ENCODE assay signal across 1 cellular context in genomic region chr16:30567160-30567990, GRCh38.
A peak's percentile ranks its signal among the peaks of the same experiment; 100 is the strongest.
TF ChIP-seq lines count a peak whose summit lies in the region.

No MANE protein-coding gene starts in this region.

TF ChIP-seq in HepG2, 621 proteins besides CTCF, POLR2A, EP300 and RAD21 (continues in another document):
- TF ChIP-seq MXD1 (CRISPR knock-in tag; IDR thresholded peaks at IDR 0.05) (no peak), ZNF816 (CRISPR knock-in tag; IDR thresholded peaks at IDR 0.05; ENCODE audit: borderline replicate concordance) (no peak), ZNF232 (CRISPR knock-in tag; IDR thresholded peaks at IDR 0.05; ENCODE audit: borderline replicate concordance) (no peak), ZNF580 (CRISPR knock-in tag; IDR thresholded peaks at IDR 0.05; ENCODE audit: borderline replicate concordance, low read depth) (no peak), PCBP2 (optimal IDR thresholded peaks at IDR 0.05; ENCODE audit: low read depth, low read length, poor library complexity, severe bottlenecking) (no peak), ARID5B (CRISPR knock-in tag; IDR thresholded peaks at IDR 0.05) (no peak), PHF21A (CRISPR knock-in tag; IDR thresholded peaks at IDR 0.05) (no peak), AGO1 (IDR thresholded peaks at IDR 0.05; ENCODE audit: low read depth, low read length, poor library complexity, severe bottlenecking) (no peak), RELA (CRISPR knock-in tag; IDR thresholded peaks at IDR 0.05) (peak; percentile 98), FOXM1 (CRISPR knock-in tag; IDR thresholded peaks at IDR 0.05) (no peak), KDM3A (CRISPR knock-in tag; IDR thresholded peaks at IDR 0.05; ENCODE audit: low read depth) (no peak), HIVEP1 (CRISPR knock-in tag; IDR thresholded peaks at IDR 0.05) (peak; percentile 51; the same call in 1 of the 2 replicates), IRF2 (CRISPR knock-in tag; IDR thresholded peaks at IDR 0.05) (no peak), IKZF4 (CRISPR knock-in tag; IDR thresholded peaks at IDR 0.05; ENCODE audit: borderline replicate concordance, low read depth, not compliant biosample characterization) (no peak), TFDP2 (CRISPR knock-in tag; IDR thresholded peaks at IDR 0.05) (no peak), ZNF24 (IDR thresholded peaks at IDR 0.05) (peak; percentile 77; the same call in 1 of the 2 replicates), SNAPC4 (CRISPR knock-in tag; IDR thresholded peaks at IDR 0.05) (no peak), PLSCR1 (CRISPR knock-in tag; IDR thresholded peaks at IDR 0.05; ENCODE audit: borderline replicate concordance) (no peak), ZMYM3 (CRISPR knock-in tag; IDR thresholded peaks at IDR 0.05) (0 out of 2 replicates have a peak, but pooled peaks have one; percentile 35), ZNF563 (CRISPR knock-in tag; IDR thresholded peaks at IDR 0.05) (peak; percentile 39; the same call in 1 of the 2 replicates), TARDBP (CRISPR knock-in tag; IDR thresholded peaks at IDR 0.05) (no peak), ARNT2 (CRISPR knock-in tag; IDR thresholded peaks at IDR 0.05; ENCODE audit: low read depth) (no peak), ZFAT (CRISPR knock-in tag; conservative IDR thresholded peaks at IDR 0.05) (no peak), NCOA2 (CRISPR knock-in tag; IDR thresholded peaks at IDR 0.05) (no peak), ATF2 (CRISPR knock-in tag; IDR thresholded peaks at IDR 0.05) (no peak), JDP2 (CRISPR knock-in tag; IDR thresholded peaks at IDR 0.05; ENCODE audit: borderline replicate concordance) (no peak), CAMTA2 (CRISPR knock-in tag; IDR thresholded peaks at IDR 0.05; ENCODE audit: borderline replicate concordance) (0 out of 2 replicates have a peak, but pooled peaks have one; percentile 44), ONECUT2 (CRISPR knock-in tag; IDR thresholded peaks at IDR 0.05) (no peak), STAT6 (CRISPR knock-in tag; IDR thresholded peaks at IDR 0.05; ENCODE audit: borderline replicate concordance) (no peak), THAP8 (CRISPR knock-in tag; IDR thresholded peaks at IDR 0.05; ENCODE audit: borderline replicate concordance) (no peak), KAT8 (CRISPR knock-in tag; IDR thresholded peaks at IDR 0.05) (no peak), DNMT1 (CRISPR knock-in tag; IDR thresholded peaks at IDR 0.05) (no peak), TEAD2 (CRISPR knock-in tag; IDR thresholded peaks at IDR 0.05) (no peak), SAFB2 (CRISPR knock-in tag; IDR thresholded peaks at IDR 0.05; ENCODE audit: borderline replicate concordance, low read depth) (peak; percentile 52; the same call in 1 of the 2 replicates), NPAS2 (CRISPR knock-in tag; IDR thresholded peaks at IDR 0.05; ENCODE audit: borderline replicate concordance) (no peak), ZNF34 (CRISPR knock-in tag; IDR thresholded peaks at IDR 0.05; ENCODE audit: borderline replicate concordance) (no peak), ZNF329 (CRISPR knock-in tag; IDR thresholded peaks at IDR 0.05; ENCODE audit: low read depth) (no peak), ZNF224 (CRISPR knock-in tag; IDR thresholded peaks at IDR 0.05) (no peak), HNF4G (IDR thresholded peaks at IDR 0.05; ENCODE audit: borderline replicate concordance, low read depth, low read length) (no peak), HNF4G (CRISPR knock-in tag; IDR thresholded peaks at IDR 0.05; ENCODE audit: borderline replicate concordance, low read depth) (no peak), HNF4A (CRISPR knock-in tag; IDR thresholded peaks at IDR 0.05) (0 out of 2 replicates have a peak, but pooled peaks have one; percentile 10), CENPT (CRISPR knock-in tag; IDR thresholded peaks at IDR 0.05; ENCODE audit: low read depth) (no peak), GLMP (CRISPR knock-in tag; IDR thresholded peaks at IDR 0.05; ENCODE audit: borderline replicate concordance) (no peak), HCFC1 (IDR thresholded peaks at IDR 0.05; ENCODE audit: low read depth, low read length) (no peak), KLF15 (CRISPR knock-in tag; IDR thresholded peaks at IDR 0.05; ENCODE audit: borderline replicate concordance) (no peak)
